In genomic region chr1:45769261-45769932, GRCh38 we compare ENCODE assay signal across 14 cellular contexts. TPM values are rescaled to one million over a fixed set of nuclear protein-coding genes. Genes with fewer than 3 reads are reported as not detected.
DNase-seq lines count a peak whose midpoint lies in the region; ATAC-seq and TF ChIP-seq lines count a peak whose summit lies in the region.
"Had no signal": no experiment of that assay in that cellular context is flagged by ENCODE, and none has a peak within 500 bp of the region (broad histone marks: within the 10 kb centered on the region; RNA-seq: fewer than 3 reads in every experiment).

No MANE protein-coding gene starts in this region.

- TF ChIP-seq CTCF in AG09309 (IDR thresholded peaks at IDR 0.05; ENCODE audit: control insufficient read depth, insufficient read depth, low read depth, low read length, missing control alignments): no peak
- no peak for TF ChIP-seq CTCF in HFFc6 (IDR thresholded peaks at IDR 0.05)
- no peak for TF ChIP-seq CTCF in Peyer's patch (IDR thresholded peaks at IDR 0.05)

- H3K36me3 Mint-ChIP-seq in HFFc6 (ENCODE audit: low read depth): no peaks in the 10 kb centered on the region
- H3K36me3 Mint-ChIP-seq: activated naive CD4-positive, alpha-beta T cell treated with anti-CD3 and anti-CD28 coated beads, Interleukin-2, amount 50 U/mL, for 24 hours had no signal

- peak overlapping the region; percentile 82 for H3K27ac Mint-ChIP-seq in HFFc6
- H3K27ac Mint-ChIP-seq: activated CD4-positive, alpha-beta T cell treated with anti-CD3 and anti-CD28 coated beads for 36 hours; activated naive CD4-positive, alpha-beta T cell treated with anti-CD3 and anti-CD28 coated beads, Interleukin-2, amount 50 U/mL, for 24 hours had no signal

- H3K27me3 ChIP-seq in adipocyte (replicated peaks; ENCODE audit: control insufficient read depth, insufficient read depth, low read length) (no peaks in the 10 kb centered on the region), Peyer's patch (no peaks in the 10 kb centered on the region)

- H3K27me3 Mint-ChIP-seq in HFFc6 (ENCODE audit: insufficient read depth): peaks cover 2% of the 10 kb centered on the region; the same call in 1 of the 2 replicates
- H3K27me3 Mint-ChIP-seq: activated CD4-positive, alpha-beta T cell treated with anti-CD3 and anti-CD28 coated beads for 36 hours; activated naive CD4-positive, alpha-beta T cell treated with anti-CD3 and anti-CD28 coated beads, Interleukin-2, amount 50 U/mL, for 24 hours had no signal

- peaks cover 26% of the 10 kb centered on the region for H3K4me1 Mint-ChIP-seq in HFFc6 (ENCODE audit: low read depth)
- H3K4me1 Mint-ChIP-seq: activated CD4-positive, alpha-beta T cell treated with anti-CD3 and anti-CD28 coated beads for 36 hours; activated naive CD4-positive, alpha-beta T cell treated with anti-CD3 and anti-CD28 coated beads, Interleukin-2, amount 50 U/mL, for 24 hours had no signal

- H3K9me3 Mint-ChIP-seq in HFFc6: no peaks in the 10 kb centered on the region
- H3K9me3 Mint-ChIP-seq: activated naive CD4-positive, alpha-beta T cell treated with anti-CD3 and anti-CD28 coated beads, Interleukin-2, amount 50 U/mL, for 24 hours had no signal

- H3K4me3 ChIP-seq in AG09309 (ENCODE audit: control insufficient read depth, low read depth, low read length) (no peak overlapping the region), adipocyte (ENCODE audit: low read length) (no peak overlapping the region), Peyer's patch (no peak overlapping the region)

- no peaks in the 10 kb centered on the region for H3K9me3 ChIP-seq in adipocyte (ENCODE audit: control insufficient read depth, low read length)
- H3K9me3 ChIP-seq in Peyer's patch: no peaks in the 10 kb centered on the region

- H3K4me3 Mint-ChIP-seq in HFFc6: peak overlapping the region; percentile 13; the same call in 1 of the 2 replicates
- H3K4me3 Mint-ChIP-seq: activated CD4-positive, alpha-beta T cell treated with anti-CD3 and anti-CD28 coated beads for 36 hours; activated naive CD4-positive, alpha-beta T cell treated with anti-CD3 and anti-CD28 coated beads, Interleukin-2, amount 50 U/mL, for 24 hours had no signal

- ATAC-seq in sciatic nerve: no peak
- ATAC-seq: activated CD4-positive, alpha-beta T cell treated with anti-CD3 and anti-CD28 coated beads for 36 hours; left ventricle myocardium superior had no signal

- H3K4me1 ChIP-seq in adipocyte (ENCODE audit: control insufficient read depth, insufficient read depth, low read length): peaks cover 3% of the 10 kb centered on the region
- H3K4me1 ChIP-seq in Peyer's patch: no peaks in the 10 kb centered on the region

- intact Hi-C loops in sciatic nerve (cut with DNase I): no loop called here

- H3K9ac ChIP-seq in adipocyte (ENCODE audit: low read length): no peak overlapping the region

- no peak for TF ChIP-seq POLR2A in Peyer's patch (IDR thresholded peaks at IDR 0.05)

- peak; percentile 56 for DNase-seq in AG09309 (ENCODE audit: low read depth)
- DNase-seq in HFFc6: peak; percentile 84
- peak; percentile 45 for DNase-seq in adipocyte (ENCODE audit: low read depth)
- peak; percentile 36 for DNase-seq in iPS-NIHi11 (ENCODE audit: low spot score)
- DNase-seq in sciatic nerve (ENCODE audit: low spot score): no peak
- DNase-seq in SK-N-DZ (ENCODE audit: low spot score): no peak
- no peak for DNase-seq in Peyer's patch
- no peak for DNase-seq in superior temporal gyrus (ENCODE audit: extremely low spot score)
- DNase-seq: activated CD4-positive, alpha-beta T cell treated with anti-CD3 and anti-CD28 coated beads for 36 hours; left ventricle myocardium superior; MV-4-11; retina had no signal

- H3K36me3 ChIP-seq in adipocyte (ENCODE audit: control insufficient read depth, insufficient read depth, low read length, severe bottlenecking) (no peaks in the 10 kb centered on the region), Peyer's patch (no peaks in the 10 kb centered on the region)

- H3K27ac ChIP-seq in Peyer's patch: no peak overlapping the region
- H3K27ac ChIP-seq: RWPE1 had no signal

RNA-seq across cellular contexts. Expression of gene IPP, which starts 18.9 kb away (rescaled TPM):
- 10 to 100 TPM; 15.7 to 22.0 (median 18.9) TPM for total RNA-seq in HFFc6 (2021; fragmentation: NEBNext Ultra II Directional; extraction: Animal tissue kit (Norgen Biotek cat#: 25700))
- total RNA-seq in sciatic nerve (25.0 TPM), Peyer's patch (10 to 100 TPM in 3 of 4 donors, 1 to 10 TPM in 1; 8.9 to 17.2 (median 12.1) TPM)
- polyA plus RNA-seq in SK-N-DZ (2014; cell fraction: cytosol; rRNA removed): 3.3 and 4.3 TPM in 2 replicates
- 1.4 and 1.7 TPM in 2 replicates for polyA plus RNA-seq in SK-N-DZ (2014; cell fraction: nucleus; rRNA removed)

RNA-seq across cellular contexts. Expression of gene MAST2, which starts 34.0 kb away (rescaled TPM):
- total RNA-seq in HFFc6 (2021; fragmentation: NEBNext Ultra II Directional; extraction: Animal tissue kit (Norgen Biotek cat#: 25700)): 10 to 100 TPM; 27.8 to 40.7 (median 29.7) TPM
- total RNA-seq in sciatic nerve: 55.0 TPM
- polyA plus RNA-seq in SK-N-DZ (2014; cell fraction: cytosol; rRNA removed): 8.1 and 9.5 TPM in 2 replicates
- 16.7 and 44.9 TPM in 2 replicates for polyA plus RNA-seq in SK-N-DZ (2014; cell fraction: nucleus; rRNA removed)
- total RNA-seq in Peyer's patch: 100 to 1,000 TPM in 3 of 4 donors, 10 to 100 TPM in 1; 75.9 to 249 (median 134) TPM

Comparison
In these comparisons a context has a peak if more than half of its experiments do, and no peak if none do; other contexts are left out.
1. DNase-seq: peak in AG09309 (single experiment), HFFc6 (single experiment), adipocyte (single experiment) and iPS-NIHi11 (single experiment); none in sciatic nerve (single experiment), SK-N-DZ (single experiment), Peyer's patch (0 of 3) and superior temporal gyrus (single experiment).